ENCODE assay signal across 15 cellular contexts in genomic region chr1:91940496-91940895, GRCh38. TPM values are rescaled to one million over a fixed set of nuclear protein-coding genes. Genes with fewer than 3 reads are reported as not detected.
A peak's percentile ranks its signal among the peaks of the same experiment; 100 is the strongest.
DNase-seq lines count a peak whose midpoint lies in the region; ATAC-seq and TF ChIP-seq lines count a peak whose summit lies in the region.
"Had no signal": no experiment of that assay in that cellular context is flagged by ENCODE, and none has a peak within 500 bp of the region (broad histone marks: within the 10 kb centered on the region; RNA-seq: fewer than 3 reads in every experiment).

No MANE protein-coding gene starts in this region.

- peak; percentile 19 for DNase-seq in Daoy (ENCODE audit: low read depth)
- DNase-seq in H9: peak; percentile 36
- no peak for DNase-seq in WTC11 (ENCODE audit: low spot score)
- DNase-seq in mesendoderm: peak; percentile 94
- DNase-seq in smooth muscle cell (lab: John Stamatoyannopoulos, UW; ENCODE audit: unreplicated experiment): no peak
- no peak for DNase-seq in activated CD4-positive, alpha-beta memory T cell treated with anti-CD3 and anti-CD28 coated beads for 36 hours
- DNase-seq in KBM-7: no peak
- DNase-seq: 8988T, AML-193, DMS53, GM23248, HFFc6 had no signal

- CTCF ChIA-PET in WTC11 (lab: Charles Lee): no interaction called here
- CTCF ChIA-PET in activated CD4-positive, alpha-beta memory T cell treated with anti-CD3 and anti-CD28 coated beads for 36 hours (lab: Charles Lee): interaction anchor here (0.6 to 1.8 kb wide), 3 partner anchors 539 to 775 kb away, joined by 3 to 6 read pairs (median 3); no protein-coding TSS in a partner anchor

- H3K9me3 ChIP-seq in H9 (ENCODE audit: control insufficient read depth, low read depth, low read length) (no peaks in the 10 kb centered on the region), smooth muscle cell (replicated peaks; ENCODE audit: low read depth) (no peaks in the 10 kb centered on the region)
- H3K9me3 ChIP-seq: BLaER1, HAP-1 had no signal

- H3K56ac ChIP-seq in H9 (ENCODE audit: insufficient read length, low read depth, low read length) (no peak overlapping the region), mesendoderm (ENCODE audit: low read length) (no peak overlapping the region)

- H2BK15ac ChIP-seq in H9 (ENCODE audit: low read depth, low read length) (no peak overlapping the region), mesendoderm (replicated peaks; ENCODE audit: low read depth) (no peak overlapping the region)

- H3K4me3 ChIP-seq in mesendoderm (ENCODE audit: low read length) (no peak overlapping the region), smooth muscle cell (no peak overlapping the region)
- H3K4me3 ChIP-seq: BLaER1, GM23248, HAP-1 had no signal

- H3K9me3 Mint-ChIP-seq in H9 (no peaks in the 10 kb centered on the region), WTC11 (0 out of 2 replicates have a peak, but pooled peaks cover 4% of the 10 kb centered on the region)
- peaks cover 6% of the 10 kb centered on the region for H3K9me3 Mint-ChIP-seq in activated CD4-positive, alpha-beta memory T cell treated with anti-CD3 and anti-CD28 coated beads for 36 hours
- H3K9me3 Mint-ChIP-seq: HFFc6 had no signal

- H3K9ac ChIP-seq in H9 (ENCODE audit: extremely low read depth, insufficient read length, low read length) (no peak overlapping the region), mesendoderm (ENCODE audit: low read length) (no peak overlapping the region), smooth muscle cell (ENCODE audit: low read depth) (no peak overlapping the region)
- H3K9ac ChIP-seq: BLaER1, GM23248 had no signal

- H2AFZ ChIP-seq in H9 (ENCODE audit: low read length) (no peak overlapping the region), smooth muscle cell (ENCODE audit: low read depth) (no peak overlapping the region)
- H2AFZ ChIP-seq: GM23248 had no signal

- H3K79me1 ChIP-seq in H9 (ENCODE audit: insufficient read depth, low read depth, low read length, poor library complexity, severe bottlenecking) (no peaks in the 10 kb centered on the region), mesendoderm (ENCODE audit: low read length) (no peaks in the 10 kb centered on the region)

- POLR2A ChIA-PET in WTC11 (lab: Charles Lee): no interaction called here
- POLR2A ChIA-PET in activated CD4-positive, alpha-beta memory T cell treated with anti-CD3 and anti-CD28 coated beads for 36 hours (lab: Charles Lee): no interaction called here

- H3K36me3 ChIP-seq in mesendoderm (ENCODE audit: control insufficient read depth, insufficient read depth, low read length): no peaks in the 10 kb centered on the region
- no peaks in the 10 kb centered on the region for H3K36me3 ChIP-seq in smooth muscle cell (ENCODE audit: low read depth)
- H3K36me3 ChIP-seq: BLaER1, HAP-1 had no signal

- H2BK12ac ChIP-seq in H9 (ENCODE audit: insufficient read length, low read depth, low read length): no peak overlapping the region

- H3T11ph ChIP-seq in H9 (ENCODE audit: low read length): no peak overlapping the region

- no peaks in the 10 kb centered on the region for H3F3A ChIP-seq in smooth muscle cell (ENCODE audit: low read depth)

- no peak for TF ChIP-seq CTCF in H9 (conservative IDR thresholded peaks at IDR 0.05)
- TF ChIP-seq CTCF in WTC11 (IDR thresholded peaks at IDR 0.05): no peak
- no peak for TF ChIP-seq CTCF in smooth muscle cell (IDR thresholded peaks at IDR 0.05; ENCODE audit: borderline replicate concordance, insufficient read depth, poor library complexity, severe bottlenecking)

- no peak overlapping the region for H2BK5ac ChIP-seq in H9 (ENCODE audit: insufficient read length, low read length)
- no peak overlapping the region for H2BK5ac ChIP-seq in mesendoderm (ENCODE audit: low read length)

- H2AK5ac ChIP-seq in H9 (ENCODE audit: insufficient read length, low read length) (no peak overlapping the region), mesendoderm (ENCODE audit: low read length) (no peak overlapping the region)

- in situ Hi-C loops in KBM-7 (cut with MboI; ENCODE audit: low pct_unique_long_range_greater_than_20kb, low sequenced_read_pairs): loop anchor here (25.0 kb wide), 1 partner anchor 428 kb away; the partner anchor contains the start of gene CDC7

- H3K27ac Mint-ChIP-seq in H9: no peak overlapping the region
- H3K27ac Mint-ChIP-seq in WTC11: no peak overlapping the region
- H3K27ac Mint-ChIP-seq in activated CD4-positive, alpha-beta memory T cell treated with anti-CD3 and anti-CD28 coated beads for 36 hours: no peak overlapping the region
- H3K27ac Mint-ChIP-seq: HFFc6 had no signal

- H2BK120ac ChIP-seq in H9 (ENCODE audit: low read depth, low read length, poor library complexity, severe bottlenecking): no peak overlapping the region
- H2BK120ac ChIP-seq in mesendoderm (ENCODE audit: low read depth, low read length): no peak overlapping the region

- H3K4ac ChIP-seq in H9 (ENCODE audit: low read depth, low read length) (no peak overlapping the region), mesendoderm (ENCODE audit: low read depth, low read length) (peak overlapping the region; percentile 59)

- H3K27me3 Mint-ChIP-seq in H9 (ENCODE audit: low read depth): no peaks in the 10 kb centered on the region
- H3K27me3 Mint-ChIP-seq in WTC11 (ENCODE audit: low read depth): no peaks in the 10 kb centered on the region
- no peaks in the 10 kb centered on the region for H3K27me3 Mint-ChIP-seq in activated CD4-positive, alpha-beta memory T cell treated with anti-CD3 and anti-CD28 coated beads for 36 hours

- H3K4me2 ChIP-seq in H9 (ENCODE audit: insufficient read depth, insufficient read length, low read length) (no peak overlapping the region), mesendoderm (ENCODE audit: low read length) (no peak overlapping the region), smooth muscle cell (no peak overlapping the region)
- H3K4me2 ChIP-seq: BLaER1 had no signal

- no CpG with 5 or more reads among the region's 3 CpGs for WGBS in H9 (ENCODE audit: extremely low coverage, insufficient read length, low lambda C conversion rate)
- WGBS in mesendoderm (ENCODE audit: extremely low coverage, insufficient coverage, low lambda C conversion rate): no CpG with 5 or more reads among the region's 3 CpGs
- WGBS in smooth muscle cell (ENCODE audit: low lambda C conversion rate): 77% methylated on average over 3 of the region's 3 CpGs

- ATAC-seq in WTC11: peak; percentile 67
- ATAC-seq: HepG2 had no signal

- H3K18ac ChIP-seq in H9 (ENCODE audit: insufficient read length, low read depth, low read length) (no peak overlapping the region), mesendoderm (ENCODE audit: low read length) (no peak overlapping the region)

- H3K4me1 ChIP-seq in H9 (ENCODE audit: insufficient read depth, low read length): no peaks in the 10 kb centered on the region
- H3K4me1 ChIP-seq in mesendoderm (ENCODE audit: control insufficient read depth, low read depth, low read length): no peaks in the 10 kb centered on the region
- no peaks in the 10 kb centered on the region for H3K4me1 ChIP-seq in smooth muscle cell (ENCODE audit: low read depth)
- H3K4me1 ChIP-seq: BLaER1, HAP-1 had no signal

- H3K27me3 ChIP-seq in H9 (ENCODE audit: insufficient read depth, low read length) (no peaks in the 10 kb centered on the region), mesendoderm (ENCODE audit: insufficient read depth, low read length, poor library complexity) (no peaks in the 10 kb centered on the region), smooth muscle cell (ENCODE audit: low read depth) (no peaks in the 10 kb centered on the region)
- H3K27me3 ChIP-seq: BLaER1 had no signal

- H4K20me1 ChIP-seq in H9 (ENCODE audit: control insufficient read depth, insufficient read depth, insufficient read length) (no peaks in the 10 kb centered on the region), smooth muscle cell (ENCODE audit: low read depth) (no peaks in the 10 kb centered on the region)
- H4K20me1 ChIP-seq: BLaER1 had no signal

- no peak overlapping the region for H2BK20ac ChIP-seq in H9 (ENCODE audit: low read depth, low read length, poor library complexity, severe bottlenecking)

- H4K5ac ChIP-seq in H9 (ENCODE audit: insufficient read length, low read depth, low read length): no peak overlapping the region
- H4K5ac ChIP-seq in mesendoderm (ENCODE audit: low read length): no peak overlapping the region

- no peak overlapping the region for H4K8ac ChIP-seq in H9 (replicated peaks; ENCODE audit: insufficient read length, low read depth, low read length)
- no peak overlapping the region for H4K8ac ChIP-seq in mesendoderm (ENCODE audit: low read depth, low read length)

- no peak overlapping the region for H3K23ac ChIP-seq in H9 (ENCODE audit: insufficient read length, low read depth, low read length)
- H3K23ac ChIP-seq in mesendoderm (ENCODE audit: low read length): no peak overlapping the region

- H3K36me3 Mint-ChIP-seq in H9 (ENCODE audit: insufficient read depth in 1 of 3, low read depth in 3 of 3) (peaks cover 0 to 5% (median 0%) of the 10 kb centered on the region in 3 experiments; a peak in 2 of 7 replicates), WTC11 (no peaks in the 10 kb centered on the region)
- peaks cover 1% of the 10 kb centered on the region for H3K36me3 Mint-ChIP-seq in activated CD4-positive, alpha-beta memory T cell treated with anti-CD3 and anti-CD28 coated beads for 36 hours

- no peak overlapping the region for H3K4me3 Mint-ChIP-seq in H9
- H3K4me3 Mint-ChIP-seq in WTC11: no peak overlapping the region
- no peak overlapping the region for H3K4me3 Mint-ChIP-seq in activated CD4-positive, alpha-beta memory T cell treated with anti-CD3 and anti-CD28 coated beads for 36 hours
- H3K4me3 Mint-ChIP-seq: HFFc6 had no signal

- no peak overlapping the region for H3K14ac ChIP-seq in H9 (ENCODE audit: insufficient read depth, low read length)

- peaks cover 13% of the 10 kb centered on the region in 2 experiments for H3K4me1 Mint-ChIP-seq in H9
- peaks cover 7% of the 10 kb centered on the region for H3K4me1 Mint-ChIP-seq in WTC11
- no peaks in the 10 kb centered on the region for H3K4me1 Mint-ChIP-seq in activated CD4-positive, alpha-beta memory T cell treated with anti-CD3 and anti-CD28 coated beads for 36 hours (ENCODE audit: low read depth)

- H3K79me2 ChIP-seq in H9 (ENCODE audit: insufficient read depth, low read length) (no peaks in the 10 kb centered on the region), mesendoderm (ENCODE audit: control insufficient read depth, insufficient read depth, low read length) (no peaks in the 10 kb centered on the region), smooth muscle cell (ENCODE audit: low read depth) (no peaks in the 10 kb centered on the region)

- intact Hi-C loops in activated CD4-positive, alpha-beta memory T cell treated with anti-CD3 and anti-CD28 coated beads for 36 hours (cut with micrococcal nuclease): no loop called here

- H3K23me2 ChIP-seq in H9 (ENCODE audit: insufficient read length, low read depth, low read length, poor library complexity, severe bottlenecking): no peaks in the 10 kb centered on the region

- H4K91ac ChIP-seq in H9 (ENCODE audit: insufficient read length, low read depth, low read length): no peak overlapping the region

- H3K27ac ChIP-seq in H9 (ENCODE audit: insufficient read length, low read depth, low read length) (no peak overlapping the region), mesendoderm (ENCODE audit: low read depth, low read length) (no peak overlapping the region), smooth muscle cell (ENCODE audit: low read depth) (no peak overlapping the region)
- H3K27ac ChIP-seq: BLaER1, GM23248 had no signal

RNA-seq across cellular contexts. Expression of gene BRDT, which starts 8.7 kb away (rescaled TPM):
- not detected in 2 replicates for total RNA-seq in Daoy (2014; rRNA removed; shearing (Covaris generic))
- total RNA-seq in H9 (2021) (0.15 TPM in 2 replicates), WTC11 (2021) (0.13 to 0.21 TPM (median 0.18 TPM) in 3 replicates), smooth muscle cell (not detected in 2 replicates)
- 0.25 TPM for polyA plus RNA-seq in mesendoderm (2013, experiment 1 of 2)
- 0.20 TPM for polyA plus RNA-seq in mesendoderm (2013, experiment 2 of 2)
- polyA plus RNA-seq in smooth muscle cell: not detected in 2 replicates
- total RNA-seq in activated CD4-positive, alpha-beta memory T cell treated with anti-CD3 and anti-CD28 coated beads for 36 hours: not detected
- total RNA-seq: GM23248, HepG2, HFFc6 had no signal
- polyA plus RNA-seq: GM23248, HepG2 had no signal

RNA-seq across cellular contexts. Expression of gene TGFBR3, which starts 54.5 kb away (rescaled TPM):
- total RNA-seq in Daoy (2014; rRNA removed; shearing (Covaris generic)): 1.6 and 20.5 TPM in 2 replicates
- total RNA-seq in H9 (2021): 2.4 and 3.6 TPM in 2 replicates
- 3.7 to 4.2 TPM (median 3.7 TPM) in 3 replicates for total RNA-seq in WTC11 (2021)
- 2.3 TPM for polyA plus RNA-seq in mesendoderm (2013, experiment 1 of 2)
- 2.6 TPM for polyA plus RNA-seq in mesendoderm (2013, experiment 2 of 2)
- 112 TPM in 2 replicates for total RNA-seq in smooth muscle cell
- polyA plus RNA-seq in smooth muscle cell: 52.0 and 68.3 TPM in 2 replicates
- 1 to 10 TPM; 4.5 to 4.9 TPM for total RNA-seq in activated CD4-positive, alpha-beta memory T cell treated with anti-CD3 and anti-CD28 coated beads for 36 hours

Comparison
In these comparisons a context has a peak if more than half of its experiments do, and no peak if none do; other contexts are left out.
1. DNase-seq: peak in Daoy (single experiment), H9 (single experiment) and mesendoderm (single experiment); none in WTC11 (single experiment), smooth muscle cell (single experiment), activated CD4-positive, alpha-beta memory T cell treated with anti-CD3 and anti-CD28 coated beads for 36 hours (single experiment) and KBM-7 (single experiment).